8 cellular contexts compared by ENCODE assay signal in the genomic region with DNA sequence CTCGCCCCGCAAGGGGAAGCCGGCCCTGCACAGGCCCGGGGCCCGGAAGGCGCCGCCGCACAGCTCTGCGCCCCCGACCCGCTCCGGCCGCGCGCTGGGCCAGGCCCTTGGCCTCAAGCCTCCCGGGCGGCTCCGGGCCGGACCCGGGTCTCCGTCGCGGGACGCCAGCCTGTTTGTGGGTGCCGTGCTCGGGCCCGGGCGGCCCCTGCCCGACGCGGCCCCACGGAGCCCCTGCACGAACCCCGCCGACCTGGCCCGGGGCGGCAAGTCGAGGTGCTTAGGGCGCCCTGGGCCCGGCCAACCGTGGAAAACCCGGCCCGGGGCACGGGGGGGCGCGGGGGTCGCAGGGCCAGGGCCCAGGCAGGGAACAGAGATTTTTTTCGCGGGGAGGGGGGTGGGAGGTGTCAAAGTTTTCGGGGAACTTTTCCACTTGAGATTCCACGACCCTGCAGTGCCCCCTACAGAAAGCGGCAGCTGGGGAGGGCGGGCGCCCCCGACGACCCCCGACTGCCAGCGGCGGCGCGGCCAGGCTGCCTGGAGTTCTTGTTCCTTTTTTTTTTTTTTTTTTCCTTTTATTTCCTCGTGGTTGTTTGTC. TPM values are rescaled to one million over a fixed set of nuclear protein-coding genes. Genes with fewer than 3 reads are reported as not detected.
DNase-seq lines count a peak whose midpoint lies in the region; ATAC-seq, FAIRE-seq and TF ChIP-seq lines count a peak whose summit lies in the region.

No MANE protein-coding gene starts in this region.

- H3K27ac ChIP-seq in Panc1 (ENCODE audit: low read length) = peak overlapping the region; percentile 97
- H3K27ac ChIP-seq in astrocyte (ENCODE audit: low read depth, low read length) = peak overlapping the region; percentile 96
- no peak overlapping the region for H3K27ac ChIP-seq in iPS-20b (ENCODE audit: low read length)

- H3K9me3 ChIP-seq in Panc1 (ENCODE audit: control insufficient read depth, insufficient read depth, low read depth, low read length) = no peaks in the 10 kb centered on the region
- H3K9me3 ChIP-seq in astrocyte (ENCODE audit: insufficient read depth, low read depth, low read length) = no peaks in the 10 kb centered on the region
- H3K9me3 ChIP-seq in iPS-20b (ENCODE audit: insufficient read depth, low read depth, low read length) = no peaks in the 10 kb centered on the region

- no peak for TF ChIP-seq CTCF in AG09309 (IDR thresholded peaks at IDR 0.05; ENCODE audit: control insufficient read depth, insufficient read depth, low read depth, low read length, missing control alignments)
- peak; percentile 91; the same call in 1 of the 2 replicates for TF ChIP-seq CTCF in Panc1 (IDR thresholded peaks at IDR 0.05)
- TF ChIP-seq CTCF in astrocyte (IDR thresholded peaks at IDR 0.05; ENCODE audit: insufficient read depth, low read depth, low read length) = no peak

- ATAC-seq in GM21447 (IDR thresholded peaks at IDR 0.05; ENCODE audit: unreplicated experiment) = peak; percentile 8
- ATAC-seq in Panc1 = peak; percentile 20
- no peak for ATAC-seq in HG03521 (IDR thresholded peaks at IDR 0.05; ENCODE audit: unreplicated experiment)

- H3K9ac ChIP-seq in astrocyte (ENCODE audit: low read length) = peak overlapping the region; percentile 99
- peak overlapping the region; percentile 97; the same call in 1 of the 2 replicates for H3K9ac ChIP-seq in iPS-20b (ENCODE audit: low read depth, low read length)

- no peaks in the 10 kb centered on the region for H3K27me3 Mint-ChIP-seq in astrocyte (ENCODE audit: low read depth, unreplicated experiment)

- H3K4me2 ChIP-seq in astrocyte (ENCODE audit: low read length) = peak overlapping the region; percentile 100

- H3K9me3 Mint-ChIP-seq in astrocyte (ENCODE audit: unreplicated experiment) = no peaks in the 10 kb centered on the region

- H3K36me3 Mint-ChIP-seq in astrocyte (ENCODE audit: low read depth, unreplicated experiment) = peaks cover 2% of the 10 kb centered on the region

- H3K27ac Mint-ChIP-seq in astrocyte (ENCODE audit: unreplicated experiment) = peak overlapping the region; percentile 99

- H2AFZ ChIP-seq in astrocyte (ENCODE audit: low read depth, low read length) = peak overlapping the region; percentile 73

- H3K4me3 ChIP-seq in AG09309 (ENCODE audit: control insufficient read depth, low read depth, low read length) = peak overlapping the region; percentile 88
- peak overlapping the region; percentile 85 to 97 for H3K4me3 ChIP-seq in Panc1 (ENCODE audit: low read depth in 2 of 2, low read length in 2 of 2)
- H3K4me3 ChIP-seq in astrocyte (ENCODE audit: insufficient read depth, low read depth, low read length) = peak overlapping the region; percentile 86
- peak overlapping the region; percentile 78; the same call in 1 of the 2 replicates for H3K4me3 ChIP-seq in iPS-20b (ENCODE audit: low read length)

- H3K4me1 Mint-ChIP-seq in astrocyte (ENCODE audit: low read depth, unreplicated experiment) = peaks cover 14% of the 10 kb centered on the region

- intact Hi-C loops in Panc1 (cut with micrococcal nuclease; ENCODE audit: unreplicated experiment) = loop anchor here (2.0 kb wide), 1 partner anchor 189 kb away; no protein-coding TSS in a partner anchor

- BruUV-seq in Panc1 (replicated peaks; lab: Mats Ljungman, UMichigan) = no TSS peak

- no peak for FAIRE-seq in astrocyte (lab: Jason Lieb, UNC)

- peak overlapping the region; percentile 99 for H3K4me3 Mint-ChIP-seq in astrocyte (ENCODE audit: unreplicated experiment)

- CTCF ChIA-PET in Panc1 (lab: Charles Lee) = interaction anchor here (0.6 to 0.7 kb wide), 5 partner anchors 134 to 607 kb away, joined by 3 to 14 read pairs (median 7); no protein-coding TSS in a partner anchor

- H3K4me1 ChIP-seq in Panc1 (ENCODE audit: control insufficient read depth, insufficient read depth, low read length) (peaks cover 12% of the 10 kb centered on the region; the same call in 1 of the 2 replicates), astrocyte (ENCODE audit: insufficient read depth, low read length) (peaks cover 55% of the 10 kb centered on the region), iPS-20b (ENCODE audit: insufficient read depth, low read length) (peaks cover 21% of the 10 kb centered on the region)

- H4K20me1 ChIP-seq in astrocyte (ENCODE audit: insufficient read depth, low read length) = peaks cover 2% of the 10 kb centered on the region

- peaks cover 42% of the 10 kb centered on the region for H3K79me2 ChIP-seq in astrocyte (ENCODE audit: insufficient read depth, low read length)

- in situ Hi-C loops in Panc1 (cut with HindIII; ENCODE audit: low pct_unique_long_range_greater_than_20kb, low sequenced_read_pairs) = no loop called here

- peaks cover 9% of the 10 kb centered on the region for H3K36me3 ChIP-seq in Panc1 (ENCODE audit: control insufficient read depth, insufficient read depth, low read length)
- H3K36me3 ChIP-seq in astrocyte (ENCODE audit: insufficient read depth, low read length) = no peaks in the 10 kb centered on the region
- peaks cover 2% of the 10 kb centered on the region; the same call in 1 of the 2 replicates for H3K36me3 ChIP-seq in iPS-20b (ENCODE audit: insufficient read depth, low read depth, low read length)

- DNase-seq in AG09309 (ENCODE audit: low read depth) (no peak), Panc1 (ENCODE audit: low read depth, low spot score) (no peak), astrocyte (ENCODE audit: low read depth) (no peak), DMS153 treated with DMSO at 0.1 percent for 48 hours (lab: John Stamatoyannopoulos, UW; ENCODE audit: unreplicated experiment) (no peak)
- peak; percentile 55 for DNase-seq in stimulated activated CD4-positive, alpha-beta T cell treated with anti-CD3 and anti-CD28 coated beads, Interleukin-4, amount 100 ng/mL, for 1 hour

- H3K27me3 ChIP-seq in Panc1 (ENCODE audit: control insufficient read depth, insufficient read depth, low read length) = no peaks in the 10 kb centered on the region
- H3K27me3 ChIP-seq in astrocyte (ENCODE audit: insufficient read depth, low read length) = no peaks in the 10 kb centered on the region
- peaks cover 13% of the 10 kb centered on the region; the same call in 1 of the 2 replicates for H3K27me3 ChIP-seq in iPS-20b (ENCODE audit: insufficient read depth, low read length)

- POLR2A ChIA-PET in Panc1 (lab: Charles Lee) = interaction anchor here (0.6 kb wide), 1 partner anchor 39 kb away, joined by 7 read pairs; no protein-coding TSS in a partner anchor

RNA-seq across cellular contexts. Expression of a gene that starts 0.8 kb away (rescaled TPM):
- total RNA-seq in Panc1 (2021; ENCODE audit: unreplicated experiment) = 41.9 TPM
- 48.2 TPM for polyA plus RNA-seq in Panc1 (2012; ENCODE audit: insufficient read length)
- total RNA-seq in astrocyte = 54.3 and 59.3 TPM in 2 replicates

RNA-seq across cellular contexts. Expression of a gene that starts 42.3 kb away (rescaled TPM):
- 27.4 TPM for total RNA-seq in Panc1 (2021; ENCODE audit: unreplicated experiment)
- 52.0 TPM for polyA plus RNA-seq in Panc1 (2012; ENCODE audit: insufficient read length)
- 25.4 and 27.1 TPM in 2 replicates for total RNA-seq in astrocyte
